Comparison of ENCODE assay signal across 8 cellular contexts in genomic region chr7:44581426-44581906, GRCh38. TPM values are rescaled to one million over a fixed set of nuclear protein-coding genes. Genes with fewer than 3 reads are reported as not detected.
DNase-seq lines count a peak whose midpoint lies in the region; ATAC-seq and TF ChIP-seq lines count a peak whose summit lies in the region.

No MANE protein-coding gene starts in this region.

- H3K9ac ChIP-seq in HUES64 (ENCODE audit: low read depth, low read length): peak overlapping the region; percentile 84

- DNase-seq in GF-D8 (lab: John Stamatoyannopoulos, UW) (peak; percentile 13), erythroblast (lab: John Stamatoyannopoulos, UW) (peak; percentile 61 to 74), aorta (no peak), pons (ENCODE audit: low spot score) (no peak)
- DNase-seq in activated CD8-positive, alpha-beta T cell treated with anti-CD3 and anti-CD28 coated beads, Interleukin-2, amount 10 ng/mL, durations not matched to agents 7 days and 5 days: peak; percentile 71

- CTCF ChIA-PET in activated CD8-positive, alpha-beta T cell treated with anti-CD3 and anti-CD28 coated beads, Interleukin-2, amount 10 ng/mL, durations not matched to agents 7 days and 5 days (lab: Charles Lee): interaction anchor here (0.8 to 3.1 kb wide), 6 partner anchors 9 to 341 kb away, joined by 3 to 12 read pairs (median 4); no protein-coding TSS in a partner anchor

- H3K27me3 ChIP-seq in HUES64 (ENCODE audit: insufficient read depth, low read length) (no peaks in the 10 kb centered on the region), aorta (ENCODE audit: control insufficient read depth in 1 of 2, insufficient read depth in 2 of 2, low read length in 1 of 2) (no peaks in the 10 kb centered on the region)

- H3K9me3 Mint-ChIP-seq in activated CD8-positive, alpha-beta T cell treated with anti-CD3 and anti-CD28 coated beads, Interleukin-2, amount 10 ng/mL, durations not matched to agents 7 days and 5 days (ENCODE audit: insufficient read depth): no peaks in the 10 kb centered on the region
- H3K9me3 Mint-ChIP-seq in nephron: no peaks in the 10 kb centered on the region

- peaks cover 35% of the 10 kb centered on the region for H3K36me3 Mint-ChIP-seq in activated CD8-positive, alpha-beta T cell treated with anti-CD3 and anti-CD28 coated beads, Interleukin-2, amount 10 ng/mL, durations not matched to agents 7 days and 5 days (ENCODE audit: low read depth)
- H3K36me3 Mint-ChIP-seq in nephron (ENCODE audit: low read depth): peaks cover 21% of the 10 kb centered on the region

- 13% methylated on average over 28 of the region's 28 CpGs for WGBS in HUES64
- 5% methylated on average over 28 of the region's 28 CpGs for WGBS in aorta, 2 donors

- POLR2A ChIA-PET in activated CD8-positive, alpha-beta T cell treated with anti-CD3 and anti-CD28 coated beads, Interleukin-2, amount 10 ng/mL, durations not matched to agents 7 days and 5 days (lab: Charles Lee): interaction anchor here (0.6 to 3.3 kb wide), 12 partner anchors 8 to 375 kb away, joined by 3 to 31 read pairs (median 12); partner anchors contain the start of genes DDX56, H2AZ2, OGDH and PURB

- H3K4me3 Mint-ChIP-seq in activated CD8-positive, alpha-beta T cell treated with anti-CD3 and anti-CD28 coated beads, Interleukin-2, amount 10 ng/mL, durations not matched to agents 7 days and 5 days: peak overlapping the region; percentile 93
- H3K4me3 Mint-ChIP-seq in nephron: peak overlapping the region; percentile 86 to 91 (median 91)

- TF ChIP-seq CTCF in nephron (IDR thresholded peaks at IDR 0.05; ENCODE audit: unreplicated experiment in 3 of 3): no peak

- peak overlapping the region; percentile 91 for H3K4me3 ChIP-seq in HUES64 (ENCODE audit: low read length)
- H3K4me3 ChIP-seq in aorta (ENCODE audit: low read length in 2 of 2): peak overlapping the region; percentile 39 to 56

- H3K27ac ChIP-seq in HUES64 (ENCODE audit: low read depth, low read length) (peak overlapping the region; percentile 52), aorta (ENCODE audit: low read depth in 1 of 2, low read length in 2 of 2) (peak overlapping the region; percentile 16 to 33)

- H3K27ac Mint-ChIP-seq in activated CD8-positive, alpha-beta T cell treated with anti-CD3 and anti-CD28 coated beads, Interleukin-2, amount 10 ng/mL, durations not matched to agents 7 days and 5 days: peak overlapping the region; percentile 91
- peak overlapping the region; percentile 91 to 99 (median 97) for H3K27ac Mint-ChIP-seq in nephron

- ATAC-seq in GM21528 (IDR thresholded peaks at IDR 0.05; ENCODE audit: low FRiP score, unreplicated experiment): peak; percentile 26
- ATAC-seq in activated CD8-positive, alpha-beta T cell treated with anti-CD3 and anti-CD28 coated beads, Interleukin-2, amount 10 ng/mL, durations not matched to agents 7 days and 5 days: peak; percentile 45
- no peak for ATAC-seq in aorta (ENCODE audit: low FRiP score)

- peaks cover 6% of the 10 kb centered on the region; the same call in 1 of the 2 replicates for H3K4me1 ChIP-seq in HUES64 (ENCODE audit: insufficient read depth, low read length)
- no peaks in the 10 kb centered on the region for H3K4me1 ChIP-seq in aorta (ENCODE audit: control insufficient read depth in 1 of 2, insufficient read depth in 2 of 2, low read length in 2 of 2)

- H3K9me3 ChIP-seq in HUES64 (ENCODE audit: insufficient read depth, low read depth, low read length): no peaks in the 10 kb centered on the region
- H3K9me3 ChIP-seq in aorta (ENCODE audit: control insufficient read depth, low read length): no peaks in the 10 kb centered on the region

- intact Hi-C loops in aorta (cut with DNase I): loop anchor here in 1 of 2 donors (5.0 to 10.0 kb wide), 2 partner anchors 266 to 553 kb away; partner anchors contain the start of gene H2AZ2

- no peak for TF ChIP-seq POLR2A in erythroblast (IDR thresholded peaks at IDR 0.05; ENCODE audit: low read length)

- H3K36me3 ChIP-seq in HUES64 (ENCODE audit: insufficient read depth, low read length): peaks cover 33% of the 10 kb centered on the region
- H3K36me3 ChIP-seq in aorta (ENCODE audit: control insufficient read depth in 1 of 2, insufficient read depth in 2 of 2, low read length in 1 of 2): peaks cover 0 to 1% of the 10 kb centered on the region in 2 donors

- peaks cover 3% of the 10 kb centered on the region for H3K27me3 Mint-ChIP-seq in activated CD8-positive, alpha-beta T cell treated with anti-CD3 and anti-CD28 coated beads, Interleukin-2, amount 10 ng/mL, durations not matched to agents 7 days and 5 days (ENCODE audit: low read depth)
- H3K27me3 Mint-ChIP-seq in nephron (ENCODE audit: low read depth): peaks cover 6% of the 10 kb centered on the region

- H3K4me1 Mint-ChIP-seq in activated CD8-positive, alpha-beta T cell treated with anti-CD3 and anti-CD28 coated beads, Interleukin-2, amount 10 ng/mL, durations not matched to agents 7 days and 5 days (ENCODE audit: low read depth): peaks cover 38% of the 10 kb centered on the region
- H3K4me1 Mint-ChIP-seq in nephron: peaks cover 27% of the 10 kb centered on the region

RNA-seq across cellular contexts. Expression of gene TMED4, which starts 0.6 kb away (rescaled TPM):
- polyA plus RNA-seq in HUES64 (2013, experiment 1 of 2): 39.6 TPM
- 45.5 TPM for polyA plus RNA-seq in HUES64 (2013, experiment 2 of 2)
- 10 to 100 TPM; 63.8 to 65.9 TPM for total RNA-seq in activated CD8-positive, alpha-beta T cell treated with anti-CD3 and anti-CD28 coated beads, Interleukin-2, amount 10 ng/mL, durations not matched to agents 7 days and 5 days
- total RNA-seq in aorta: 10 to 100 TPM; 62.2 to 66.8 TPM
- 10 to 100 TPM; 47.2 to 77.0 TPM for polyA plus RNA-seq in aorta

RNA-seq across cellular contexts. Expression of gene DDX56, which starts 7.8 kb away (rescaled TPM):
- 57.6 TPM for polyA plus RNA-seq in HUES64 (2013, experiment 1 of 2)
- 44.7 TPM for polyA plus RNA-seq in HUES64 (2013, experiment 2 of 2)
- total RNA-seq in activated CD8-positive, alpha-beta T cell treated with anti-CD3 and anti-CD28 coated beads, Interleukin-2, amount 10 ng/mL, durations not matched to agents 7 days and 5 days: 10 to 100 TPM; 83.6 to 86.5 TPM
- total RNA-seq in aorta: 10 to 100 TPM; 44.7 to 56.8 TPM
- polyA plus RNA-seq in aorta: 100 to 1,000 TPM in 1 of 2 donors, 10 to 100 TPM in 1; 23.3 to 153 TPM

RNA-seq across cellular contexts. Expression of gene OGDH, which starts 25.0 kb away (rescaled TPM):
- polyA plus RNA-seq in HUES64 (2013, experiment 1 of 2): 51.1 TPM
- 51.5 TPM for polyA plus RNA-seq in HUES64 (2013, experiment 2 of 2)
- total RNA-seq in activated CD8-positive, alpha-beta T cell treated with anti-CD3 and anti-CD28 coated beads, Interleukin-2, amount 10 ng/mL, durations not matched to agents 7 days and 5 days: 100 to 1,000 TPM; 113 to 114 TPM
- total RNA-seq in aorta: 10 to 100 TPM; 84.7 to 95.3 TPM
- polyA plus RNA-seq in aorta: 10 to 100 TPM; 27.0 to 28.4 TPM

RNA-seq across cellular contexts. Expression of gene NPC1L1, which starts 40.3 kb away (rescaled TPM):
- polyA plus RNA-seq in HUES64 (2013, experiment 1 of 2): 0.45 TPM
- 0.44 TPM for polyA plus RNA-seq in HUES64 (2013, experiment 2 of 2)
- not detected for total RNA-seq in activated CD8-positive, alpha-beta T cell treated with anti-CD3 and anti-CD28 coated beads, Interleukin-2, amount 10 ng/mL, durations not matched to agents 7 days and 5 days
- total RNA-seq in aorta: 1 to 10 TPM in 1 of 2 donors, under 1 TPM in 1; 0.39 to 1.1 TPM
- polyA plus RNA-seq in aorta: 1 to 10 TPM in 1 of 2 donors, under 1 TPM in 1; 0.79 to 6.1 TPM

Comparison
In these comparisons a context has a peak if more than half of its experiments do, and no peak if none do; other contexts are left out.
1. DNase-seq: peak in GF-D8 (single experiment), activated CD8-positive, alpha-beta T cell treated with anti-CD3 and anti-CD28 coated beads, Interleukin-2, amount 10 ng/mL, durations not matched to agents 7 days and 5 days (single experiment) and erythroblast (2 of 2); none in aorta (0 of 2) and pons (single experiment).